In genomic region chr9:100725376-100725775, GRCh38 we compare ENCODE assay signal across 23 cellular contexts.
"Had no signal": no experiment of that assay in that cellular context is flagged by ENCODE, and none has a peak within 500 bp of the region (broad histone marks: within the 10 kb centered on the region; RNA-seq: fewer than 3 reads in every experiment).

No MANE protein-coding gene starts in this region.

- H3K27me3 ChIP-seq: ascending aorta, gastrocnemius medialis, neutrophil, right lobe of liver, tibial artery had no signal

- DNase-seq: activated gamma-delta T cell treated with Interleukin-2 at 50 U/mL for 16 hours; activated T-cell treated with anti-CD3 and anti-CD28 coated beads, Interleukin-2, amount 50 U/mL, for 1 hour; central memory CD4-positive, alpha-beta T cell; dermis blood vessel endothelial cell; effector memory CD4-positive, alpha-beta T cell; gastrocnemius medialis; head of caudate nucleus; hypothalamus; left ventricle myocardium superior; mammary epithelial cell; right lobe of liver; small intestine; stimulated activated CD4-positive, alpha-beta T cell treated with anti-CD3 and anti-CD28 coated beads, Interleukin-2, amount 100 ng/mL, for 24 hours; stimulated activated naive CD8-positive, alpha-beta T cell treated with anti-CD3 and anti-CD28 coated beads, Interleukin-15, amount 100 ng/mL, for 72 hours; T1000; tibial artery had no signal

- H3K4me3 ChIP-seq: ascending aorta, gastrocnemius medialis, right lobe of liver, tibial artery had no signal

- ATAC-seq: activated naive CD4-positive, alpha-beta T cell treated with anti-CD3 and anti-CD28 coated beads, Interleukin-2, amount 50 U/mL, for 72 hours; esophagus mucosa; gastrocnemius medialis; left ventricle myocardium superior; natural killer cell treated with Interleukin-12 subunit alpha and Interleukin-12 subunit beta and Interleukin-15 and Interleukin-18, amount 100 ng/mL, for 72 hours; right lobe of liver; stimulated activated effector memory CD8-positive, alpha-beta T cell treated with anti-CD3 and anti-CD28 coated beads, Interleukin-12 subunit alpha, Interleukin-12 subunit beta, amount 100 ng/mL, for 72 hours; stimulated activated naive CD8-positive, alpha-beta T cell treated with anti-CD3 and anti-CD28 coated beads, Interleukin-15, amount 100 ng/mL, for 72 hours; WTC11 had no signal

- H3K9me3 ChIP-seq: ascending aorta, gastrocnemius medialis, neutrophil, right lobe of liver, tibial artery had no signal

- H3K36me3 ChIP-seq: ascending aorta, gastrocnemius medialis, neutrophil, right lobe of liver, tibial artery had no signal

- H3K4me1 ChIP-seq: ascending aorta, gastrocnemius medialis, right lobe of liver, tibial artery had no signal
